Comparison of ENCODE assay signal across 16 cellular contexts in genomic region chr7:75967055-75967454, GRCh38. TPM values are rescaled to one million over a fixed set of nuclear protein-coding genes. Genes with fewer than 3 reads are reported as not detected.
DNase-seq lines count a peak whose midpoint lies in the region; ATAC-seq, FAIRE-seq and TF ChIP-seq lines count a peak whose summit lies in the region.
"Had no signal": no experiment of that assay in that cellular context is flagged by ENCODE, and none has a peak within 500 bp of the region (broad histone marks: within the 10 kb centered on the region; RNA-seq: fewer than 3 reads in every experiment).

No MANE protein-coding gene starts in this region.

- no peaks in the 10 kb centered on the region for H3K9me3 ChIP-seq in HepG2 (ENCODE audit: low read length)
- no peaks in the 10 kb centered on the region for H3K9me3 ChIP-seq in sigmoid colon
- H3K9me3 ChIP-seq: SJSA1 had no signal

- CTCF ChIA-PET in HepG2 (lab: Yijun Ruan, JAX; ENCODE audit: low intra/inter-chr PET ratio, low total read pairs), result no interaction called here

- peak overlapping the region in 52 of 59 donors; percentile 9 to 90 (median 73) for H3K27ac ChIP-seq in dorsolateral prefrontal cortex
- no peak overlapping the region for H3K27ac ChIP-seq in HepG2 (ENCODE audit: extremely low read length, insufficient read depth, low read length)
- H3K27ac ChIP-seq in sigmoid colon, result peak overlapping the region; percentile 84 to 95 (median 94)
- H3K27ac ChIP-seq: SJSA1 had no signal

- H3K4me1 Mint-ChIP-seq in type B pancreatic cell (ENCODE audit: unreplicated experiment), result peaks cover 45% of the 10 kb centered on the region
- H3K4me1 Mint-ChIP-seq: stimulated activated naive CD8-positive, alpha-beta T cell treated with anti-CD3 and anti-CD28 coated beads, Interleukin-15, amount 100 ng/mL, for 72 hours had no signal

- no peak overlapping the region for H3K4me2 ChIP-seq in HepG2 (ENCODE audit: low read depth, low read length)

- H4K20me1 ChIP-seq in HepG2 (ENCODE audit: insufficient read depth, low read length), result peaks cover 57% of the 10 kb centered on the region

- intact Hi-C loops in dorsolateral prefrontal cortex (cut with DNase I) (no loop called here), HepG2 (cut with micrococcal nuclease; ENCODE audit: unreplicated experiment) (no loop called here), sigmoid colon (cut with DNase I) (loop anchor here (1.0 to 10.0 kb wide), 5 partner anchors 28 to 1720 kb away; partner anchors contain the start of genes HIP1, POR and TMEM120A)

- no peak for TF ChIP-seq CTCF in dorsolateral prefrontal cortex (IDR thresholded peaks at IDR 0.05 in 54 of 56, conservative IDR thresholded peaks at IDR 0.05 in 2 of 56; ENCODE audit: low read depth in 1 of 56, partially characterized antibody in 56 of 56)
- no peak for TF ChIP-seq CTCF in HepG2 (CRISPR knock-in tag; IDR thresholded peaks at IDR 0.05)
- no peak for TF ChIP-seq CTCF in sigmoid colon (IDR thresholded peaks at IDR 0.05)
- no peak for TF ChIP-seq CTCF in type B pancreatic cell (conservative IDR thresholded peaks at IDR 0.05)

- H3K27me3 Mint-ChIP-seq in type B pancreatic cell, result no peaks in the 10 kb centered on the region
- H3K27me3 Mint-ChIP-seq: stimulated activated naive CD8-positive, alpha-beta T cell treated with anti-CD3 and anti-CD28 coated beads, Interleukin-15, amount 100 ng/mL, for 72 hours had no signal

- peaks cover 47% of the 10 kb centered on the region for H3K79me2 ChIP-seq in HepG2 (ENCODE audit: insufficient read depth, low read length)

- in situ Hi-C loops in HepG2 (cut with HindIII; ENCODE audit: extremely low pct_ligation_motif_present, low pct_unique_long_range_greater_than_20kb), result no loop called here

- BruUV-seq in HepG2 (replicated peaks; lab: Mats Ljungman, UMichigan), result no TSS peak

- WGBS in HepG2 (ENCODE audit: low lambda C conversion rate), result 96% methylated on average over 11 of the region's 11 CpGs
- 92 to 95% methylated on average over 11 of the region's 11 CpGs for WGBS in sigmoid colon, 2 donors

- no peak for TF ChIP-seq EP300 in HepG2 (IDR thresholded peaks at IDR 0.05; ENCODE audit: low read depth in 2 of 2, low read length in 2 of 2)
- no peak for TF ChIP-seq EP300 in HepG2 (CRISPR knock-in tag; IDR thresholded peaks at IDR 0.05; ENCODE audit: borderline replicate concordance)
- TF ChIP-seq EP300 in sigmoid colon (IDR thresholded peaks at IDR 0.05), result no peak

- H3K9me3 Mint-ChIP-seq in type B pancreatic cell, result no peaks in the 10 kb centered on the region
- H3K9me3 Mint-ChIP-seq: stimulated activated naive CD8-positive, alpha-beta T cell treated with anti-CD3 and anti-CD28 coated beads, Interleukin-15, amount 100 ng/mL, for 72 hours had no signal

- no peak for TF ChIP-seq RAD21 in HepG2 (CRISPR knock-in tag; IDR thresholded peaks at IDR 0.05)

- no peak for FAIRE-seq in HepG2 (lab: Jason Lieb, UNC)
- FAIRE-seq: A204.1, TTC549 had no signal

- H3K4me3 ChIP-seq in dorsolateral prefrontal cortex, result peak overlapping the region in 3 of 59 donors; percentile 40 to 42 (median 42)
- no peak overlapping the region for H3K4me3 ChIP-seq in HepG2 (replicated peaks in 1 of 3; ENCODE audit: insufficient read depth in 1 of 3, low read depth in 2 of 3, low read length in 3 of 3)
- H3K4me3 ChIP-seq in sigmoid colon, result peak overlapping the region in 2 of 4 donors; percentile 37
- H3K4me3 ChIP-seq: SJSA1 had no signal

- no peak overlapping the region for H3K4me3 Mint-ChIP-seq in type B pancreatic cell
- H3K4me3 Mint-ChIP-seq: activated CD8-positive, alpha-beta T cell treated with anti-CD3 and anti-CD28 coated beads, Interleukin-2, amount 10 ng/mL, durations not matched to agents 7 days and 5 days; stimulated activated naive CD8-positive, alpha-beta T cell treated with anti-CD3 and anti-CD28 coated beads, Interleukin-15, amount 100 ng/mL, for 72 hours had no signal

- peaks cover 14% of the 10 kb centered on the region for H3K36me3 Mint-ChIP-seq in type B pancreatic cell

- no peak for ATAC-seq in HepG2
- ATAC-seq: activated CD8-positive, alpha-beta T cell treated with anti-CD3 and anti-CD28 coated beads, Interleukin-2, amount 10 ng/mL, durations not matched to agents 7 days and 5 days; stimulated activated naive CD8-positive, alpha-beta T cell treated with anti-CD3 and anti-CD28 coated beads, Interleukin-15, amount 100 ng/mL, for 72 hours had no signal

- H3K4me1 ChIP-seq in HepG2 (ENCODE audit: insufficient read depth, low read length), result peaks cover 49% of the 10 kb centered on the region
- H3K4me1 ChIP-seq in sigmoid colon, result peaks cover 0 to 78% (median 67%) of the 10 kb centered on the region in 4 donors

- H3K27ac Mint-ChIP-seq in type B pancreatic cell, result no peak overlapping the region
- H3K27ac Mint-ChIP-seq: activated CD8-positive, alpha-beta T cell treated with anti-CD3 and anti-CD28 coated beads, Interleukin-2, amount 10 ng/mL, durations not matched to agents 7 days and 5 days; stimulated activated naive CD8-positive, alpha-beta T cell treated with anti-CD3 and anti-CD28 coated beads, Interleukin-15, amount 100 ng/mL, for 72 hours had no signal

- no peak overlapping the region for H2AFZ ChIP-seq in HepG2 (ENCODE audit: low read length)

- H3K27me3 ChIP-seq in dorsolateral prefrontal cortex (no peaks in the 10 kb centered on the region), HepG2 (ENCODE audit: control insufficient read depth in 1 of 2, insufficient read depth in 2 of 2, low read length in 2 of 2) (no peaks in the 10 kb centered on the region), sigmoid colon (no peaks in the 10 kb centered on the region)
- H3K27me3 ChIP-seq: SJSA1 had no signal

- POLR2A ChIA-PET in HepG2 (lab: Yijun Ruan, JAX), result no interaction called here

- H3K36me3 ChIP-seq in HepG2 (replicated peaks in 1 of 2; ENCODE audit: control insufficient read depth in 1 of 2, insufficient read depth in 2 of 2, low read length in 2 of 2) (peaks cover 39 to 86% of the 10 kb centered on the region in 2 experiments), sigmoid colon (no peaks in the 10 kb centered on the region)

- TF ChIP-seq POLR2A in HepG2 (IDR thresholded peaks at IDR 0.05; ENCODE audit: insufficient read depth in 1 of 2, low read depth in 2 of 2, low read length in 2 of 2), result no peak; a peak in 1 of 4 replicates
- no peak for TF ChIP-seq POLR2A in sigmoid colon (IDR thresholded peaks at IDR 0.05)

- no peak overlapping the region for H3K9ac ChIP-seq in HepG2 (ENCODE audit: insufficient read depth, low read depth, low read length)

- DNase-seq in AG20443 (ENCODE audit: low spot score) (peak; percentile 7), dorsolateral prefrontal cortex (no peak), HepG2 (ENCODE audit: low spot score) (no peak), sigmoid colon (no peak), COR-L47 (lab: John Stamatoyannopoulos, UW) (no peak), type B pancreatic cell (ENCODE audit: extremely low spot score, unreplicated experiment) (no peak), NCI-H2107 treated with DMSO at 0.1 percent for 48 hours (lab: John Stamatoyannopoulos, UW; ENCODE audit: unreplicated experiment) (no peak)
- DNase-seq in activated T-cell treated with anti-CD3 and anti-CD28 coated beads, Interleukin-2, amount 50 U/mL, for 48 hours, result no peak
- DNase-seq: activated CD8-positive, alpha-beta T cell treated with anti-CD3 and anti-CD28 coated beads, Interleukin-2, amount 10 ng/mL, durations not matched to agents 7 days and 5 days; activated gamma-delta T cell treated with Interleukin-2 at 50 U/mL for 16 hours; Calu3; central memory CD4-positive, alpha-beta T cell; stimulated activated naive CD8-positive, alpha-beta T cell treated with anti-CD3 and anti-CD28 coated beads, Interleukin-15, amount 100 ng/mL, for 72 hours had no signal

RNA-seq across cellular contexts. Expression of gene TMEM120A, which starts 27.3 kb away (rescaled TPM):
- total RNA-seq in dorsolateral prefrontal cortex (10 to 100 TPM; 32.6 to 87.9 (median 49.5) TPM), HepG2 (2016; rRNA removed; fragmentation: Illumina TruSeq; extraction: Trizol) (22.9 and 40.3 TPM in 2 replicates), sigmoid colon (10 to 100 TPM; 18.3 to 49.0 (median 35.9) TPM), type B pancreatic cell (ENCODE audit: low replicate concordance) (22.5 and 37.1 TPM in 2 replicates)
- 31.6 and 36.7 TPM in 2 replicates for total RNA-seq in HepG2 (2016; cell fraction: cytosol; rRNA removed; fragmentation: Illumina TruSeq; extraction: Trizol; ENCODE audit: low read depth)
- total RNA-seq in HepG2 (2016; cell fraction: insoluble cytoplasmic fraction; rRNA removed; fragmentation: Illumina TruSeq; extraction: Trizol), result 26.0 and 40.4 TPM in 2 replicates
- 34.6 and 34.8 TPM in 2 replicates for total RNA-seq in HepG2 (2016; cell fraction: membrane; rRNA removed; fragmentation: Illumina TruSeq; extraction: Trizol)
- total RNA-seq in HepG2 (2016; cell fraction: nucleus; rRNA removed; fragmentation: Illumina TruSeq; extraction: Trizol), result 31.7 and 39.9 TPM in 2 replicates
- polyA plus RNA-seq in HepG2 (2011; rRNA removed) (102 and 116 TPM in 2 replicates), sigmoid colon (10 to 100 TPM; 65.9 to 88.2 (median 77.5) TPM)
- polyA plus RNA-seq in HepG2 (2011; cell fraction: cytosol; rRNA removed), result 81.9 and 91.9 TPM in 2 replicates
- 76.1 and 77.6 TPM in 2 replicates for polyA plus RNA-seq in HepG2 (2011; cell fraction: nucleus; rRNA removed)
- polyA plus RNA-seq in HepG2 (2012), result 41.2 and 57.5 TPM in 2 replicates
- polyA plus RNA-seq in HepG2 (2016; cell fraction: cytosol; fragmentation: Illumina TruSeq; extraction: Trizol; ENCODE audit: low read depth), result 78.5 and 88.6 TPM in 2 replicates
- 64.8 and 69.3 TPM in 2 replicates for polyA plus RNA-seq in HepG2 (2016; cell fraction: insoluble cytoplasmic fraction; fragmentation: Illumina TruSeq; extraction: Trizol; ENCODE audit: low read depth)
- polyA plus RNA-seq in HepG2 (2016; cell fraction: membrane; fragmentation: Illumina TruSeq; extraction: Trizol; ENCODE audit: low read depth), result 81.3 and 84.7 TPM in 2 replicates
- 144 and 149 TPM in 2 replicates for polyA plus RNA-seq in HepG2 (2016; cell fraction: nucleus; fragmentation: Illumina TruSeq; extraction: Trizol; ENCODE audit: insufficient read depth, low read depth)
- 97.0 and 238 TPM in 2 replicates for polyA minus RNA-seq in HepG2 (2011; rRNA and poly(A)+ RNA removed; ENCODE audit: low replicate concordance)
- polyA minus RNA-seq in HepG2 (2011; cell fraction: cytosol; rRNA and poly(A)+ RNA removed), result 32.4 and 39.8 TPM in 2 replicates
- polyA minus RNA-seq in HepG2 (2011; cell fraction: nucleus; rRNA and poly(A)+ RNA removed), result 15.5 and 22.4 TPM in 2 replicates

RNA-seq across cellular contexts. Expression of gene POR, which starts 52.1 kb away (rescaled TPM):
- total RNA-seq in dorsolateral prefrontal cortex (100 to 1,000 TPM in 9 of 120 experiments, 10 to 100 TPM in 111; 52.3 to 111 (median 78.1) TPM), HepG2 (2016; rRNA removed; fragmentation: Illumina TruSeq; extraction: Trizol) (115 and 266 TPM in 2 replicates), sigmoid colon (10 to 100 TPM; 33.2 to 47.4 (median 39.2) TPM), type B pancreatic cell (ENCODE audit: low replicate concordance) (122 and 153 TPM in 2 replicates)
- 43.6 and 47.9 TPM in 2 replicates for total RNA-seq in HepG2 (2016; cell fraction: cytosol; rRNA removed; fragmentation: Illumina TruSeq; extraction: Trizol; ENCODE audit: low read depth)
- total RNA-seq in HepG2 (2016; cell fraction: insoluble cytoplasmic fraction; rRNA removed; fragmentation: Illumina TruSeq; extraction: Trizol), result 95.7 and 270 TPM in 2 replicates
- 55.5 and 56.9 TPM in 2 replicates for total RNA-seq in HepG2 (2016; cell fraction: membrane; rRNA removed; fragmentation: Illumina TruSeq; extraction: Trizol)
- total RNA-seq in HepG2 (2016; cell fraction: nucleus; rRNA removed; fragmentation: Illumina TruSeq; extraction: Trizol), result 260 and 301 TPM in 2 replicates
- polyA plus RNA-seq in HepG2 (2011; rRNA removed) (145 and 208 TPM in 2 replicates), sigmoid colon (10 to 100 TPM; 20.4 to 98.9 (median 49.9) TPM)
- polyA plus RNA-seq in HepG2 (2011; cell fraction: cytosol; rRNA removed), result 143 and 190 TPM in 2 replicates
- 1,024 and 1,039 TPM in 2 replicates for polyA plus RNA-seq in HepG2 (2011; cell fraction: nucleus; rRNA removed)
- polyA plus RNA-seq in HepG2 (2012), result 325 and 360 TPM in 2 replicates
- polyA plus RNA-seq in HepG2 (2016; cell fraction: cytosol; fragmentation: Illumina TruSeq; extraction: Trizol; ENCODE audit: low read depth), result 22.8 and 25.4 TPM in 2 replicates
- 63.7 and 80.6 TPM in 2 replicates for polyA plus RNA-seq in HepG2 (2016; cell fraction: insoluble cytoplasmic fraction; fragmentation: Illumina TruSeq; extraction: Trizol; ENCODE audit: low read depth)
- polyA plus RNA-seq in HepG2 (2016; cell fraction: membrane; fragmentation: Illumina TruSeq; extraction: Trizol; ENCODE audit: low read depth), result 25.4 and 30.4 TPM in 2 replicates
- 367 and 407 TPM in 2 replicates for polyA plus RNA-seq in HepG2 (2016; cell fraction: nucleus; fragmentation: Illumina TruSeq; extraction: Trizol; ENCODE audit: insufficient read depth, low read depth)
- polyA minus RNA-seq in HepG2 (2011; rRNA and poly(A)+ RNA removed; ENCODE audit: low replicate concordance), result 85.0 and 445 TPM in 2 replicates
- 256 and 348 TPM in 2 replicates for polyA minus RNA-seq in HepG2 (2011; cell fraction: cytosol; rRNA and poly(A)+ RNA removed)
- 174 and 240 TPM in 2 replicates for polyA minus RNA-seq in HepG2 (2011; cell fraction: nucleus; rRNA and poly(A)+ RNA removed)
